In the genomic region with DNA sequence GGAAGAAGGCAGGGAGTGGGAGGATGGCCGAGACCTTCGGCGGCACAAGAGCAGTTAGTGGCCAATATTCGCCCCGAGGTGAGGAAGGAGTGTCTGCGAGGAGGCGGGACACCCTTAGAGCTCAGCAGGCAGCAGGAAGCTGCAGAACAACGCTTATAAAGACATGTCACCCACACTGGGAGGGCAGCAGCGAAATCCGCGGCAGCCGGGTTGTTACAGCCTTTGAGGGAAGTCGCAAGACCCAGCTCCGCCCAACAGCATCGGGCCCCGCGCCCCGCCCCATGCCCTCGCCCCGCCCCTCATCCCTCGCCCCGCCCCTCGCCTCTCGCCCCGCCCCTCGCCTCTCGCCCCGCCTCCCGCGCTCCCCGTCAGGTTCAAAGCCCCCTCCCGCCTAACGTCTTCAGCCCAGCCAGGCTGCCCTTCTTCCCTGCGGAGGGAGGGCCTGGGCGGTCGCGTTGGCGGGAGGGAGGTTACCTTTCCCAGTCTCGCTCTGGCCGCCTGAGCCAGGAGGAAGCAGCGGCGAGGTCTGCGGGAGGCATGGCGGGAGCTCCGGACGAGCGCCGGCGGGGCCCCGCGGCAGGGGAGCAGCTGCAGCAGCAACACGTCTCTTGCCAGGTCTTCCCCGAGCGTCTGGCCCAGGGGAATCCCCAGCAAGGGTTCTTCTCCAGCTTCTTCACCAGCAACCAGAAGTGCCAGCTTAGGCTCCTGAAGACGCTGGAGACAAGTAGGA, we compare ENCODE assay signal across 1 cellular context.
A peak's percentile ranks its signal among the peaks of the same experiment; 100 is the strongest.
TF ChIP-seq lines count a peak whose summit lies in the region.

A gene with protein sequence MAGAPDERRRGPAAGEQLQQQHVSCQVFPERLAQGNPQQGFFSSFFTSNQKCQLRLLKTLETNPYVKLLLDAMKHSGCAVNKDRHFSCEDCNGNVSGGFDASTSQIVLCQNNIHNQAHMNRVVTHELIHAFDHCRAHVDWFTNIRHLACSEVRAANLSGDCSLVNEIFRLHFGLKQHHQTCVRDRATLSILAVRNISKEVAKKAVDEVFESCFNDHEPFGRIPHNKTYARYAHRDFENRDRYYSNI (plus strand): TSS at position 403 of the 730 bp plus-strand sequence. CDS start 135 bp downstream, at position 538.

TF ChIP-seq in GM12878, 131 proteins besides CTCF, POLR2A, EP300 and RAD21 (continued from another document and continues in another):
- TF ChIP-seq, protein P1, sequence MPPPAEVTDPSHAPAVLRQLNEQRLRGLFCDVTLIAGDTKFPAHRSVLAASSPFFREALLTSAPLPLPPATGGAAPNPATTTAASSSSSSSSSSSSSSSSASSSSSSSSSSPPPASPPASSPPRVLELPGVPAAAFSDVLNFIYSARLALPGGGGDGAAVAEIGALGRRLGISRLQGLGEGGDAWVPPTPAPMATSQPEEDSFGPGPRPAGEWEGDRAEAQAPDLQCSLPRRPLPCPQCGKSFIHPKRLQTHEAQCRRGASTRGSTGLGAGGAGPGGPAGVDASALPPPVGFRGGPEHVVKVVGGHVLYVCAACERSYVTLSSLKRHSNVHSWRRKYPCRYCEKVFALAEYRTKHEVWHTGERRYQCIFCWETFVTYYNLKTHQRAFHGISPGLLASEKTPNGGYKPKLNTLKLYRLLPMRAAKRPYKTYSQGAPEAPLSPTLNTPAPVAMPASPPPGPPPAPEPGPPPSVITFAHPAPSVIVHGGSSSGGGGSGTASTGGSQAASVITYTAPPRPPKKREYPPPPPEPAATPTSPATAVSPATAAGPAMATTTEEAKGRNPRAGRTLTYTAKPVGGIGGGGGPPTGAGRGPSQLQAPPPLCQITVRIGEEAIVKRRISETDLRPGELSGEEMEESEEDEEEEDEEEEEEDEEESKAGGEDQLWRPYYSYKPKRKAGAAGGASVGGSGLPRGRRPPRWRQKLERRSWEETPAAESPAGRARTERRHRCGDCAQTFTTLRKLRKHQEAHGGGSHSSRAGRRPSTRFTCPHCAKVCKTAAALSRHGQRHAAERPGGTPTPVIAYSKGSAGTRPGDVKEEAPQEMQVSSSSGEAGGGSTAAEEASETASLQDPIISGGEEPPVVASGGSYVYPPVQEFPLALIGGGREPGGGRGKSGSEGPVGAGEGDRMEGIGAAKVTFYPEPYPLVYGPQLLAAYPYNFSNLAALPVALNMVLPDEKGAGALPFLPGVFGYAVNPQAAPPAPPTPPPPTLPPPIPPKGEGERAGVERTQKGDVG (CRISPR knock-in tag; IDR thresholded peaks at IDR 0.05): no peak
- TF ChIP-seq KAT2A (conservative IDR thresholded peaks at IDR 0.05; ENCODE audit: control insufficient read depth, low read depth, low read length) (no peak), RELB (IDR thresholded peaks at IDR 0.05; ENCODE audit: low read depth) (peak; percentile 61; the same call in 1 of the 2 replicates), CREB1 (IDR thresholded peaks at IDR 0.05; ENCODE audit: low read depth) (no peak), MYC (IDR thresholded peaks at IDR 0.05; ENCODE audit: insufficient read depth, insufficient read length, insufficient replicate concordance, low read length, severe bottlenecking) (no peak), PML (IDR thresholded peaks at IDR 0.05; ENCODE audit: low read length) (peak; percentile 91), PAX5 (IDR thresholded peaks at IDR 0.05; ENCODE audit: borderline replicate concordance, low read depth, low read length) (0 out of 2 replicates have a peak, but pooled peaks have one; percentile 16), HDAC2 (IDR thresholded peaks at IDR 0.05) (no peak), CEBPZ (IDR thresholded peaks at IDR 0.05; ENCODE audit: low read depth, low read length) (no peak), CHD2 (IDR thresholded peaks at IDR 0.05; ENCODE audit: borderline replicate concordance, low read depth, low read length) (no peak), POLR2AphosphoS5 (IDR thresholded peaks at IDR 0.05; ENCODE audit: low read length) (peak; percentile 97), ZNF592 (IDR thresholded peaks at IDR 0.05) (no peak), KLF5 (IDR thresholded peaks at IDR 0.05; ENCODE audit: partially characterized antibody) (no peak), SREBF1 (IDR thresholded peaks at IDR 0.05; ENCODE audit: low read length) (no peak), IRF3 (IDR thresholded peaks at IDR 0.05) (no peak), SREBF2 (IDR thresholded peaks at IDR 0.05; ENCODE audit: low read length) (no peak), CBX5 (IDR thresholded peaks at IDR 0.05; ENCODE audit: low read depth) (no peak), NR2C1 (IDR thresholded peaks at IDR 0.05) (peak; percentile 21; the same call in 1 of the 2 replicates), JUND (IDR thresholded peaks at IDR 0.05; ENCODE audit: low read depth, low read length) (no peak)
- TF ChIP-seq, protein P2, sequence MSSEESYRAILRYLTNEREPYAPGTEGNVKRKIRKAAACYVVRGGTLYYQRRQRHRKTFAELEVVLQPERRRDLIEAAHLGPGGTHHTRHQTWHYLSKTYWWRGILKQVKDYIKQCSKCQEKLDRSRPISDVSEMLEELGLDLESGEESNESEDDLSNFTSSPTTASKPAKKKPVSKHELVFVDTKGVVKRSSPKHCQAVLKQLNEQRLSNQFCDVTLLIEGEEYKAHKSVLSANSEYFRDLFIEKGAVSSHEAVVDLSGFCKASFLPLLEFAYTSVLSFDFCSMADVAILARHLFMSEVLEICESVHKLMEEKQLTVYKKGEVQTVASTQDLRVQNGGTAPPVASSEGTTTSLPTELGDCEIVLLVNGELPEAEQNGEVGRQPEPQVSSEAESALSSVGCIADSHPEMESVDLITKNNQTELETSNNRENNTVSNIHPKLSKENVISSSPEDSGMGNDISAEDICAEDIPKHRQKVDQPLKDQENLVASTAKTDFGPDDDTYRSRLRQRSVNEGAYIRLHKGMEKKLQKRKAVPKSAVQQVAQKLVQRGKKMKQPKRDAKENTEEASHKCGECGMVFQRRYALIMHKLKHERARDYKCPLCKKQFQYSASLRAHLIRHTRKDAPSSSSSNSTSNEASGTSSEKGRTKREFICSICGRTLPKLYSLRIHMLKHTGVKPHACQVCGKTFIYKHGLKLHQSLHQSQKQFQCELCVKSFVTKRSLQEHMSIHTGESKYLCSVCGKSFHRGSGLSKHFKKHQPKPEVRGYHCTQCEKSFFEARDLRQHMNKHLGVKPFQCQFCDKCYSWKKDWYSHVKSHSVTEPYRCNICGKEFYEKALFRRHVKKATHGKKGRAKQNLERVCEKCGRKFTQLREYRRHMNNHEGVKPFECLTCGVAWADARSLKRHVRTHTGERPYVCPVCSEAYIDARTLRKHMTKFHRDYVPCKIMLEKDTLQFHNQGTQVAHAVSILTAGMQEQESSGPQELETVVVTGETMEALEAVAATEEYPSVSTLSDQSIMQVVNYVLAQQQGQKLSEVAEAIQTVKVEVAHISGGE (CRISPR knock-in tag; IDR thresholded peaks at IDR 0.05): no peak
- TF ChIP-seq, protein P3, sequence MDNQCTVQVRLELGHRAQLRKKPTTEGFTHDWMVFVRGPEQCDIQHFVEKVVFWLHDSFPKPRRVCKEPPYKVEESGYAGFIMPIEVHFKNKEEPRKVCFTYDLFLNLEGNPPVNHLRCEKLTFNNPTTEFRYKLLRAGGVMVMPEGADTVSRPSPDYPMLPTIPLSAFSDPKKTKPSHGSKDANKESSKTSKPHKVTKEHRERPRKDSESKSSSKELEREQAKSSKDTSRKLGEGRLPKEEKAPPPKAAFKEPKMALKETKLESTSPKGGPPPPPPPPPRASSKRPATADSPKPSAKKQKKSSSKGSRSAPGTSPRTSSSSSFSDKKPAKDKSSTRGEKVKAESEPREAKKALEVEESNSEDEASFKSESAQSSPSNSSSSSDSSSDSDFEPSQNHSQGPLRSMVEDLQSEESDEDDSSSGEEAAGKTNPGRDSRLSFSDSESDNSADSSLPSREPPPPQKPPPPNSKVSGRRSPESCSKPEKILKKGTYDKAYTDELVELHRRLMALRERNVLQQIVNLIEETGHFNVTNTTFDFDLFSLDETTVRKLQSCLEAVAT (IDR thresholded peaks at IDR 0.05): peak; percentile 95
- TF ChIP-seq, protein P4, sequence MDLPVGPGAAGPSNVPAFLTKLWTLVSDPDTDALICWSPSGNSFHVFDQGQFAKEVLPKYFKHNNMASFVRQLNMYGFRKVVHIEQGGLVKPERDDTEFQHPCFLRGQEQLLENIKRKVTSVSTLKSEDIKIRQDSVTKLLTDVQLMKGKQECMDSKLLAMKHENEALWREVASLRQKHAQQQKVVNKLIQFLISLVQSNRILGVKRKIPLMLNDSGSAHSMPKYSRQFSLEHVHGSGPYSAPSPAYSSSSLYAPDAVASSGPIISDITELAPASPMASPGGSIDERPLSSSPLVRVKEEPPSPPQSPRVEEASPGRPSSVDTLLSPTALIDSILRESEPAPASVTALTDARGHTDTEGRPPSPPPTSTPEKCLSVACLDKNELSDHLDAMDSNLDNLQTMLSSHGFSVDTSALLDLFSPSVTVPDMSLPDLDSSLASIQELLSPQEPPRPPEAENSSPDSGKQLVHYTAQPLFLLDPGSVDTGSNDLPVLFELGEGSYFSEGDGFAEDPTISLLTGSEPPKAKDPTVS (IDR thresholded peaks at IDR 0.05; ENCODE audit: low read depth, low read length): no peak
